25 cellular contexts compared by ENCODE assay signal in genomic region chr3:23356923-23357322, GRCh38.
"Had no signal": no experiment of that assay in that cellular context is flagged by ENCODE, and none has a peak within 500 bp of the region (broad histone marks: within the 10 kb centered on the region; RNA-seq: fewer than 3 reads in every experiment).

No MANE protein-coding gene starts in this region.

- H3K27ac ChIP-seq: colonic mucosa, coronary artery, dorsolateral prefrontal cortex, epithelial cell of prostate, esophagus muscularis mucosa, esophagus squamous epithelium, foreskin keratinocyte, gastrocnemius medialis, gastroesophageal sphincter, heart left ventricle, heart right ventricle had no signal

- ATAC-seq: effector memory CD8-positive, alpha-beta T cell; esophagus mucosa; foreskin keratinocyte; gastroesophageal sphincter; heart left ventricle; heart right ventricle had no signal

- H3K27me3 ChIP-seq: colonic mucosa, dorsolateral prefrontal cortex, esophagus muscularis mucosa, esophagus squamous epithelium, foreskin keratinocyte, gastrocnemius medialis, gastroesophageal sphincter, heart left ventricle, heart right ventricle had no signal

- H3K4me3 Mint-ChIP-seq: dendritic cell treated with granulocyte-macrophage colony-stimulating factor and Interleukin-4, amounts not matched to agents 40 ng/mL and 50 ng/mL, for 4 days; effector memory CD8-positive, alpha-beta T cell; endodermal cell had no signal

- H3K4me1 ChIP-seq: colonic mucosa, esophagus squamous epithelium, foreskin keratinocyte, gastroesophageal sphincter, heart right ventricle had no signal

- H3K9me3 ChIP-seq: colonic mucosa, esophagus muscularis mucosa, esophagus squamous epithelium, gastrocnemius medialis, gastroesophageal sphincter, heart left ventricle had no signal

- H3K27me3 Mint-ChIP-seq: dendritic cell treated with granulocyte-macrophage colony-stimulating factor and Interleukin-4, amounts not matched to agents 40 ng/mL and 50 ng/mL, for 4 days; effector memory CD8-positive, alpha-beta T cell had no signal

- DNase-seq: colonic mucosa; cortex of kidney; dermis blood vessel endothelial cell; dorsolateral prefrontal cortex; effector CD4-positive, alpha-beta T cell; effector CD8-positive, alpha-beta T cell; effector memory CD4-positive, alpha-beta T cell; effector memory CD8-positive, alpha-beta T cell; endodermal cell; erythroblast; esophagus squamous epithelium; foreskin fibroblast; foreskin keratinocyte; foreskin melanocyte; gastrocnemius medialis; glutamatergic neuron; head of caudate nucleus; heart left ventricle; heart right ventricle had no signal

- H3K36me3 ChIP-seq: colonic mucosa, esophagus muscularis mucosa, esophagus squamous epithelium, gastrocnemius medialis, gastroesophageal sphincter, heart left ventricle, heart right ventricle had no signal

- H3K9me3 Mint-ChIP-seq: effector memory CD8-positive, alpha-beta T cell had no signal

- H3K27ac Mint-ChIP-seq: dendritic cell treated with granulocyte-macrophage colony-stimulating factor and Interleukin-4, amounts not matched to agents 40 ng/mL and 50 ng/mL, for 4 days; effector memory CD8-positive, alpha-beta T cell; endodermal cell had no signal

- H3K4me3 ChIP-seq: colonic mucosa, coronary artery, dorsolateral prefrontal cortex, esophagus muscularis mucosa, esophagus squamous epithelium, gastrocnemius medialis, gastroesophageal sphincter, heart left ventricle, heart right ventricle had no signal

- H3K4me1 Mint-ChIP-seq: endodermal cell had no signal
